Comparison of ENCODE assay signal across 10 cellular contexts in the genomic region with DNA sequence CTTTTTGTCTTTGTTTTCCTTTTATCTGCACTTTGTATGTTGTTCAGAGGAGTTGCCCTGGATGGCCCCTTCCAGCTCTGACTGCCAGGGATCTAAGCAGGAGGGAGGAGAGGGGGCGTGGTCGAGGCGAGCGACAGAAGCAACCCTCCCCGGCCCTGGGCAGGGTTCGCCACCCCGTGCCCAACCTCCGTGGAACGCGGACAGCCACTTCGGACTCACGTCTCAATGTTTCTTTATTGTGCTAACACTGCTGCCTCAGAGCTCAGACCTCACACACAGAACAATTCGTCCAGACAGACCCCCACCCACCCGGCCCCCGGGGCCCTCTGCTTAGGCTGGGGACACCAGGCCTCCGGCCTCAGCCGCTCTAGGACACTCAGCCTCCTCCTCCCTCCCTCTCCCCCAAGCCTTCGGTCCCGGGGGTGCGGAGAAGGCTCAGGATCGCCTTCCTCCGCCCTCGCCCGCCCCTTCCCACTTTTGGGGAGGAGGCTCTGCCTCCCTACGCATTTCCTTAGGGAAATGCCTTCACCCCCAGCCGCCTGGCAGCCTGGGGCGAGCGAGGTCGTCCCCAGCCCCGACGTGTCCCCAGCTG. TPM values are rescaled to one million over a fixed set of nuclear protein-coding genes. Genes with fewer than 3 reads are reported as not detected.
DNase-seq lines count a peak whose midpoint lies in the region; ATAC-seq and TF ChIP-seq lines count a peak whose summit lies in the region.
"Had no signal": no experiment of that assay in that cellular context is flagged by ENCODE, and none has a peak within 500 bp of the region (broad histone marks: within the 10 kb centered on the region; RNA-seq: fewer than 3 reads in every experiment).

No MANE protein-coding gene starts in this region.

- no peaks in the 10 kb centered on the region for H3K36me3 Mint-ChIP-seq in activated T-helper 1 cell treated with anti-CD3 and anti-CD28 coated beads, Interleukin-12 subunit alpha, Interleukin-12 subunit beta, Interleukin-2, Interleukin-4 antibody, amounts not matched to agents 30 ng/mL and 10 ng/mL and 1 ng/mL, durations not matched to agents 14 hours and 24 hours and 36 hours (ENCODE audit: low read depth)
- no peaks in the 10 kb centered on the region for H3K36me3 Mint-ChIP-seq in naive B cell

- H3K27me3 Mint-ChIP-seq in activated T-helper 1 cell treated with anti-CD3 and anti-CD28 coated beads, Interleukin-12 subunit alpha, Interleukin-12 subunit beta, Interleukin-2, Interleukin-4 antibody, amounts not matched to agents 30 ng/mL and 10 ng/mL and 1 ng/mL, durations not matched to agents 14 hours and 24 hours and 36 hours (ENCODE audit: insufficient read depth) = peaks cover 36% of the 10 kb centered on the region
- peaks cover 16 to 29% (median 29%) of the 10 kb centered on the region in 3 donors for H3K27me3 Mint-ChIP-seq in naive B cell

- no peak overlapping the region for H3K27ac Mint-ChIP-seq in activated T-helper 1 cell treated with anti-CD3 and anti-CD28 coated beads, Interleukin-12 subunit alpha, Interleukin-12 subunit beta, Interleukin-2, Interleukin-4 antibody, amounts not matched to agents 30 ng/mL and 10 ng/mL and 1 ng/mL, durations not matched to agents 14 hours and 24 hours and 36 hours
- H3K27ac Mint-ChIP-seq in naive B cell = peak overlapping the region in 4 of 6 donors; percentile 25 to 44 (median 34)

- H3K9me3 Mint-ChIP-seq in activated T-helper 1 cell treated with anti-CD3 and anti-CD28 coated beads, Interleukin-12 subunit alpha, Interleukin-12 subunit beta, Interleukin-2, Interleukin-4 antibody, amounts not matched to agents 30 ng/mL and 10 ng/mL and 1 ng/mL, durations not matched to agents 14 hours and 24 hours and 36 hours = no peaks in the 10 kb centered on the region
- H3K9me3 Mint-ChIP-seq in naive B cell = no peaks in the 10 kb centered on the region

- no peak for TF ChIP-seq POLR2A in NB4 (IDR thresholded peaks at IDR 0.05; ENCODE audit: extremely low read depth, insufficient read length)

- intact Hi-C loops in activated T-helper 1 cell treated with anti-CD3 and anti-CD28 coated beads, Interleukin-12 subunit alpha, Interleukin-12 subunit beta, Interleukin-2, Interleukin-4 antibody, amounts not matched to agents 30 ng/mL and 10 ng/mL and 1 ng/mL, durations not matched to agents 14 hours and 24 hours and 36 hours (cut with micrococcal nuclease) = loop anchor here (2.0 kb wide), 1 partner anchor 73 kb away; a partner anchor contains a TSS

- DNase-seq in NCI-H187 (lab: John Stamatoyannopoulos, UW) (peak; percentile 75 to 80), NCI-H187 treated with DMSO at 0.1 percent for 48 hours (lab: John Stamatoyannopoulos, UW) (no peak), NB4 (ENCODE audit: low read depth) (peak; percentile 29), fibroblast of the aortic adventitia (ENCODE audit: low read depth) (peak; percentile 47), naive B cell (no peak), ureter (ENCODE audit: low spot score) (peak; percentile 82), GM19238 (ENCODE audit: insufficient read length, low spot score) (no peak)
- no peak for DNase-seq in activated T-helper 1 cell treated with anti-CD3 and anti-CD28 coated beads, Interleukin-12 subunit alpha, Interleukin-12 subunit beta, Interleukin-2, Interleukin-4 antibody, amounts not matched to agents 30 ng/mL and 10 ng/mL and 1 ng/mL, durations not matched to agents 14 hours and 24 hours and 36 hours (ENCODE audit: low spot score)
- DNase-seq: DND-41 had no signal

- H3K4me1 Mint-ChIP-seq in activated T-helper 1 cell treated with anti-CD3 and anti-CD28 coated beads, Interleukin-12 subunit alpha, Interleukin-12 subunit beta, Interleukin-2, Interleukin-4 antibody, amounts not matched to agents 30 ng/mL and 10 ng/mL and 1 ng/mL, durations not matched to agents 14 hours and 24 hours and 36 hours (ENCODE audit: low read depth) = peaks cover 13% of the 10 kb centered on the region
- peaks cover 10 to 15% (median 12%) of the 10 kb centered on the region in 3 donors for H3K4me1 Mint-ChIP-seq in naive B cell

- peak overlapping the region; percentile 67 for H3K4me3 Mint-ChIP-seq in activated T-helper 1 cell treated with anti-CD3 and anti-CD28 coated beads, Interleukin-12 subunit alpha, Interleukin-12 subunit beta, Interleukin-2, Interleukin-4 antibody, amounts not matched to agents 30 ng/mL and 10 ng/mL and 1 ng/mL, durations not matched to agents 14 hours and 24 hours and 36 hours
- H3K4me3 Mint-ChIP-seq in naive B cell = peak overlapping the region; percentile 30 to 86 (median 80)

- ATAC-seq in naive B cell (ENCODE audit: low read depth in 2 of 2) = peak; percentile 11 to 24

- H3K4me3 ChIP-seq in NB4 (ENCODE audit: low read depth, low read length) (peak overlapping the region; percentile 44), fibroblast of the aortic adventitia (ENCODE audit: low read depth, low read length) (peak overlapping the region; percentile 69)

- TF ChIP-seq CTCF in NB4 (IDR thresholded peaks at IDR 0.05; ENCODE audit: low read depth, low read length) (no peak), fibroblast of the aortic adventitia (IDR thresholded peaks at IDR 0.05; ENCODE audit: insufficient read depth, low read length) (no peak)

RNA-seq across cellular contexts. Expression of a gene that starts 8.3 kb away (rescaled TPM):
- not detected in 2 replicates for total RNA-seq in activated T-helper 1 cell treated with anti-CD3 and anti-CD28 coated beads, Interleukin-12 subunit alpha, Interleukin-12 subunit beta, Interleukin-2, Interleukin-4 antibody, amounts not matched to agents 30 ng/mL and 10 ng/mL and 1 ng/mL, durations not matched to agents 14 hours and 24 hours and 36 hours
- total RNA-seq in fibroblast of the aortic adventitia (ENCODE audit: low replicate concordance) = not detected in 2 replicates
- polyA plus RNA-seq in naive B cell (ENCODE audit: low read depth in 6 of 6) = not detected
- total RNA-seq in ureter = not detected
- total RNA-seq: dermis microvascular lymphatic vessel endothelial cell had no signal

RNA-seq across cellular contexts. Expression of a gene that starts 27.5 kb away (rescaled TPM):
- 0.49 and 0.69 TPM in 2 replicates for total RNA-seq in activated T-helper 1 cell treated with anti-CD3 and anti-CD28 coated beads, Interleukin-12 subunit alpha, Interleukin-12 subunit beta, Interleukin-2, Interleukin-4 antibody, amounts not matched to agents 30 ng/mL and 10 ng/mL and 1 ng/mL, durations not matched to agents 14 hours and 24 hours and 36 hours
- total RNA-seq in fibroblast of the aortic adventitia (ENCODE audit: low replicate concordance) = not detected in 2 replicates
- polyA plus RNA-seq in naive B cell (ENCODE audit: low read depth in 6 of 6) = not detected
- 3.6 TPM for total RNA-seq in ureter
- total RNA-seq: dermis microvascular lymphatic vessel endothelial cell had no signal

RNA-seq across cellular contexts. Expression of a gene that starts 45.8 kb away (rescaled TPM):
- 0.78 and 1.7 TPM in 2 replicates for total RNA-seq in activated T-helper 1 cell treated with anti-CD3 and anti-CD28 coated beads, Interleukin-12 subunit alpha, Interleukin-12 subunit beta, Interleukin-2, Interleukin-4 antibody, amounts not matched to agents 30 ng/mL and 10 ng/mL and 1 ng/mL, durations not matched to agents 14 hours and 24 hours and 36 hours
- total RNA-seq in fibroblast of the aortic adventitia (ENCODE audit: low replicate concordance) (0.27 and 1.4 TPM in 2 replicates), ureter (1.6 TPM)
- polyA plus RNA-seq in naive B cell (ENCODE audit: low read depth in 6 of 6) = under 1 TPM in 5 of 6 donors, not detected in 1; 0.29 to 0.93 (median 0.41) TPM

RNA-seq across cellular contexts. Expression of a gene that starts 52.0 kb away (rescaled TPM):
- not detected in 2 replicates for total RNA-seq in activated T-helper 1 cell treated with anti-CD3 and anti-CD28 coated beads, Interleukin-12 subunit alpha, Interleukin-12 subunit beta, Interleukin-2, Interleukin-4 antibody, amounts not matched to agents 30 ng/mL and 10 ng/mL and 1 ng/mL, durations not matched to agents 14 hours and 24 hours and 36 hours
- total RNA-seq in fibroblast of the aortic adventitia (ENCODE audit: low replicate concordance) (not detected in 2 replicates), ureter (0.49 TPM)
- polyA plus RNA-seq in naive B cell (ENCODE audit: low read depth in 6 of 6) = 1 to 10 TPM in 1 of 6 donors, under 1 TPM in 3, not detected in 2; 0.11 to 1.2 (median 0.24) TPM
- total RNA-seq: dermis microvascular lymphatic vessel endothelial cell had no signal

Comparison
In these comparisons a context has a peak if more than half of its experiments do, and no peak if none do; other contexts are left out.
1. DNase-seq: peak in NCI-H187 (2 of 2), NB4 (single experiment), fibroblast of the aortic adventitia (single experiment) and ureter (single experiment); none in NCI-H187 treated with DMSO at 0.1 percent for 48 hours (single experiment), activated T-helper 1 cell treated with anti-CD3 and anti-CD28 coated beads, Interleukin-12 subunit alpha, Interleukin-12 subunit beta, Interleukin-2, Interleukin-4 antibody, amounts not matched to agents 30 ng/mL and 10 ng/mL and 1 ng/mL, durations not matched to agents 14 hours and 24 hours and 36 hours (single experiment), naive B cell (single experiment) and GM19238 (single experiment).